8 cellular contexts compared by ENCODE assay signal in the genomic region with DNA sequence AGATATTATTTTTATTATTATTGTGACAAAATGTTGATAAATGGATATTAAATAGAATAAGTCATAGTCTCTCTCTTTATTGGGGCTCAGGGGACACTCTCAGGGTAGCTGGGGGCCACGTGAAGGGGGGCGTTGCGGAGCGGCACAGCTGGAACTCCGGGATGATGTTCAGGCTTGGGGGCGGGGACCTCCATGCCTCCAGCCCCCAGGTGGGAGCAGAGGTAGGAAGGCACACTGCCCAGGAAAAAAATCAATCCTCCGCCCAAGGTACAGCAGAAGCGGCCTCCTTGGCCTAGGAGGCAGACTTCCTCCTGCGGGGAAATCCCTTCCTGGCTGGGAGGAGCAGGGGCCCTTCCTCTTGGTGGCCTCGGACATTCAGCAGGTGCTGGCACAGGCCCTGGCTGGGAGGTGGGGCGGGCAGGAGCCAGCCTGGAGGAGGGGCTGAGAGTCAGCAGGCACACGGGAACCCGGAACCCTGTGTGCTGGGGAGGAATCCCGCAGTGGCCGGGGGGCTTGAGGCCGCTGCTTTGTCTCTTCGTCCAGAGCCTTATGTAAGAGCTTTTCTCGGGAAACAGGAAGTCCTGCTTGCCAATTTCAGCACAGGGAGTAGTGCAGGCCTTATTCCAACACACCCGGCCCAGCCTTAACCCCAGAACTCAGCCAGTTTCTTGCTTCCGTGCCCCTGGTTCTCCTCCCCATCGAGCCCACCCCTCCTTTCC. TPM values are rescaled to one million over a fixed set of nuclear protein-coding genes. Genes with fewer than 3 reads are reported as not detected.
DNase-seq lines count a peak whose midpoint lies in the region; ATAC-seq and FAIRE-seq lines count a peak whose summit lies in the region.

No MANE protein-coding gene starts in this region.

- H3K4me1 Mint-ChIP-seq in activated CD8-positive, alpha-beta T cell treated with anti-CD3 and anti-CD28 coated beads, Interleukin-2, amount 10 ng/mL, durations not matched to agents 7 days and 5 days (ENCODE audit: low read depth), result peaks cover 74% of the 10 kb centered on the region

- CTCF ChIA-PET in activated CD8-positive, alpha-beta T cell treated with anti-CD3 and anti-CD28 coated beads, Interleukin-2, amount 10 ng/mL, durations not matched to agents 7 days and 5 days (lab: Charles Lee), result interaction anchor here (1.0 to 6.1 kb wide), 8 partner anchors 10 to 221 kb away, joined by 3 to 264 read pairs (median 4); a partner anchor contains a TSS

- DNase-seq in NCI-H1436 (lab: John Stamatoyannopoulos, UW) (peak; percentile 29), NCI-H1436 treated with DMSO at 0.1 percent for 48 hours (lab: John Stamatoyannopoulos, UW) (no peak), KBM-7 (peak; percentile 96), frontal cortex (ENCODE audit: low spot score in 2 of 2) (peak; percentile 60 to 73), dedifferentiated amniotic fluid mesenchymal stem cell (ENCODE audit: extremely low spot score) (no peak)
- DNase-seq in activated CD8-positive, alpha-beta T cell treated with anti-CD3 and anti-CD28 coated beads, Interleukin-2, amount 10 ng/mL, durations not matched to agents 7 days and 5 days, result peak; percentile 39

- H3K27me3 Mint-ChIP-seq in activated CD8-positive, alpha-beta T cell treated with anti-CD3 and anti-CD28 coated beads, Interleukin-2, amount 10 ng/mL, durations not matched to agents 7 days and 5 days (ENCODE audit: low read depth), result no peaks in the 10 kb centered on the region

- H3K4me3 ChIP-seq in neuron (ENCODE audit: low read length), result no peak overlapping the region

- peaks cover 28% of the 10 kb centered on the region for H3K4me1 ChIP-seq in neuron (ENCODE audit: insufficient read depth, low read length)

- ATAC-seq in activated CD8-positive, alpha-beta T cell treated with anti-CD3 and anti-CD28 coated beads, Interleukin-2, amount 10 ng/mL, durations not matched to agents 7 days and 5 days, result no peak
- no peak for ATAC-seq in GM18907 (IDR thresholded peaks at IDR 0.05; ENCODE audit: unreplicated experiment)

- in situ Hi-C loops in KBM-7 (cut with MboI; ENCODE audit: low pct_unique_long_range_greater_than_20kb, low sequenced_read_pairs), result no loop called here

- H3K27ac Mint-ChIP-seq in activated CD8-positive, alpha-beta T cell treated with anti-CD3 and anti-CD28 coated beads, Interleukin-2, amount 10 ng/mL, durations not matched to agents 7 days and 5 days, result peak overlapping the region; percentile 87

- H3K36me3 Mint-ChIP-seq in activated CD8-positive, alpha-beta T cell treated with anti-CD3 and anti-CD28 coated beads, Interleukin-2, amount 10 ng/mL, durations not matched to agents 7 days and 5 days (ENCODE audit: low read depth), result peaks cover 59% of the 10 kb centered on the region

- no peaks in the 10 kb centered on the region for H3K27me3 ChIP-seq in neuron (ENCODE audit: insufficient read depth, low read length)

- H3K9me3 Mint-ChIP-seq in activated CD8-positive, alpha-beta T cell treated with anti-CD3 and anti-CD28 coated beads, Interleukin-2, amount 10 ng/mL, durations not matched to agents 7 days and 5 days (ENCODE audit: insufficient read depth), result no peaks in the 10 kb centered on the region

- peak overlapping the region; percentile 38 for H2AFZ ChIP-seq in neuron (ENCODE audit: low read depth, low read length)

- no peaks in the 10 kb centered on the region for H3K9me3 ChIP-seq in neuron (ENCODE audit: low read length)

- peak overlapping the region; percentile 77 for H3K4me3 Mint-ChIP-seq in activated CD8-positive, alpha-beta T cell treated with anti-CD3 and anti-CD28 coated beads, Interleukin-2, amount 10 ng/mL, durations not matched to agents 7 days and 5 days

- H3K36me3 ChIP-seq in neuron (ENCODE audit: insufficient read depth, low read length), result no peaks in the 10 kb centered on the region

- FAIRE-seq in frontal cortex (lab: Jason Lieb, UNC), result no peak

- POLR2A ChIA-PET in activated CD8-positive, alpha-beta T cell treated with anti-CD3 and anti-CD28 coated beads, Interleukin-2, amount 10 ng/mL, durations not matched to agents 7 days and 5 days (lab: Charles Lee), result interaction anchor here (1.3 to 2.0 kb wide), 5 partner anchors 9 to 130 kb away, joined by 4 to 9 read pairs (median 5); a partner anchor contains a TSS

RNA-seq across cellular contexts. Expression of a gene that starts 0.6 kb away (rescaled TPM):
- total RNA-seq in activated CD8-positive, alpha-beta T cell treated with anti-CD3 and anti-CD28 coated beads, Interleukin-2, amount 10 ng/mL, durations not matched to agents 7 days and 5 days, result 1 to 10 TPM; 8.0 to 9.0 TPM
- total RNA-seq in frontal cortex, result 1.2 TPM

RNA-seq across cellular contexts. Expression of a gene that starts 3.7 kb away (rescaled TPM):
- total RNA-seq in activated CD8-positive, alpha-beta T cell treated with anti-CD3 and anti-CD28 coated beads, Interleukin-2, amount 10 ng/mL, durations not matched to agents 7 days and 5 days, result 10 to 100 TPM; 54.4 to 62.0 TPM
- 102 TPM for total RNA-seq in frontal cortex

RNA-seq across cellular contexts. Expression of a gene that starts 9.1 kb away (rescaled TPM):
- total RNA-seq in activated CD8-positive, alpha-beta T cell treated with anti-CD3 and anti-CD28 coated beads, Interleukin-2, amount 10 ng/mL, durations not matched to agents 7 days and 5 days, result 100 to 1,000 TPM in 1 of 2 experiments, 10 to 100 TPM in 1; 93.7 to 100 TPM
- 3.7 TPM for total RNA-seq in frontal cortex

RNA-seq across cellular contexts. Expression of a gene that starts 21.5 kb away (rescaled TPM):
- total RNA-seq in activated CD8-positive, alpha-beta T cell treated with anti-CD3 and anti-CD28 coated beads, Interleukin-2, amount 10 ng/mL, durations not matched to agents 7 days and 5 days, result 10 to 100 TPM in 1 of 2 experiments, 1 to 10 TPM in 1; 9.4 to 10.7 TPM
- 1.2 TPM for total RNA-seq in frontal cortex

RNA-seq across cellular contexts. Expression of a gene that starts 25.7 kb away (rescaled TPM):
- total RNA-seq in activated CD8-positive, alpha-beta T cell treated with anti-CD3 and anti-CD28 coated beads, Interleukin-2, amount 10 ng/mL, durations not matched to agents 7 days and 5 days, result 10 to 100 TPM; 69.0 to 70.4 TPM
- total RNA-seq in frontal cortex, result 35.1 TPM

Comparison
In these comparisons a context has a peak if more than half of its experiments do, and no peak if none do; other contexts are left out.
1. DNase-seq: peak in NCI-H1436 (single experiment), KBM-7 (single experiment), activated CD8-positive, alpha-beta T cell treated with anti-CD3 and anti-CD28 coated beads, Interleukin-2, amount 10 ng/mL, durations not matched to agents 7 days and 5 days (single experiment) and frontal cortex (2 of 2); none in NCI-H1436 treated with DMSO at 0.1 percent for 48 hours (single experiment) and dedifferentiated amniotic fluid mesenchymal stem cell (single experiment).
2. RNA of a gene that starts 9.1 kb away (total RNA-seq): 93.7 to 100 TPM in activated CD8-positive, alpha-beta T cell treated with anti-CD3 and anti-CD28 coated beads, Interleukin-2, amount 10 ng/mL, durations not matched to agents 7 days and 5 days; 3.7 TPM in frontal cortex (single experiment); every median in the first group is over 10 times any median in the second.